In the genomic region with DNA sequence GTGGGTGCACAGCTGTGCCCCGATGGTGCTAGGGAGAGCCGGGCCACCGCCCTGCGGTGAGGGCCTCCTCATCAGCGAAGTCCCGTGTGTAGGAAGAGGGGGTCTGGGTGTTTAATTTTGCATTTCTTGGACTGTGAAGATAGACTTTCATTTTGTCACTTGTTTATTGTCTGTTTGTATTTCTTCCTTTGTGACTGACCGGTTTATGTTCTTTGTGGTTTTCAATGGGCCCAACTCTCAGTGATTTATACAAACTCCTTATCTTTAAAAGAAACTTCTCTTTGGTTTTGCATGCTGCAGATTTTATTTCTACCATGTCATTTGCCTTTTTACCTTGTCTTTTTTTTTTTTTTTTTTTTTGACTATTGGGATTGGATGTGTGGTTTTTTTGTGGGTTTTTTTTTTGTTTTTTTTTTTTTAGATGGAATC, we compare ENCODE assay signal across 10 cellular contexts.
DNase-seq lines count a peak whose midpoint lies in the region; TF ChIP-seq lines count a peak whose summit lies in the region.
"Had no signal": no experiment of that assay in that cellular context is flagged by ENCODE, and none has a peak within 500 bp of the region (broad histone marks: within the 10 kb centered on the region; RNA-seq: fewer than 3 reads in every experiment).

No MANE protein-coding gene starts in this region.

- in situ Hi-C loops in astrocyte of the cerebellum (cut with HindIII; ENCODE audit: low sequenced_read_pairs) = loop anchor here (25.0 kb wide), 1 partner anchor 133 kb away; no protein-coding TSS in a partner anchor

- H3K27me3 ChIP-seq in subcutaneous abdominal adipose tissue (ENCODE audit: control insufficient read depth in 5 of 5, insufficient read depth in 4 of 5, low read length in 5 of 5) = no peaks in the 10 kb centered on the region

- peaks cover 6 to 39% (median 27%) of the 10 kb centered on the region in 5 donors for H3K4me1 ChIP-seq in subcutaneous abdominal adipose tissue (ENCODE audit: control insufficient read depth in 5 of 5, insufficient read depth in 5 of 5, low read length in 5 of 5)

- no peak overlapping the region for H3K9ac ChIP-seq in subcutaneous abdominal adipose tissue (ENCODE audit: low read length in 5 of 5)

- DNase-seq in GM04504 (ENCODE audit: low read depth) (peak; percentile 66), astrocyte of the cerebellum (ENCODE audit: low read depth) (peak; percentile 28), left kidney (ENCODE audit: low read depth, low spot score) (peak; percentile 32), mesenteric fat pad (ENCODE audit: low spot score) (no peak), Kasumi-1 (lab: John Stamatoyannopoulos, UW) (no peak), GM03348 (ENCODE audit: low spot score) (no peak), middle frontal gyrus (ENCODE audit: extremely low spot score, low spot score) (no peak)
- DNase-seq: activated naive CD8-positive, alpha-beta T cell treated with anti-CD3 and anti-CD28 coated beads, Interleukin-2, amount 10 ng/mL, durations not matched to agents 7 days and 5 days; NCI-H1105 treated with DMSO at 0.1 percent for 48 hours had no signal

- H3K36me3 ChIP-seq in subcutaneous abdominal adipose tissue (ENCODE audit: control insufficient read depth in 5 of 5, insufficient read depth in 5 of 5, low read length in 5 of 5) = peaks cover 0 to 21% (median 17%) of the 10 kb centered on the region in 5 donors

- no peak for TF ChIP-seq CTCF in astrocyte of the cerebellum (IDR thresholded peaks at IDR 0.05; ENCODE audit: low read depth, low read length, missing control alignments)

- H3K27ac ChIP-seq in subcutaneous abdominal adipose tissue (ENCODE audit: low read depth, low read length) = peak overlapping the region; percentile 65

- no peaks in the 10 kb centered on the region for H3K9me3 ChIP-seq in subcutaneous abdominal adipose tissue (ENCODE audit: control insufficient read depth in 5 of 5, low read length in 5 of 5)

- H3K4me3 ChIP-seq in astrocyte of the cerebellum (ENCODE audit: low read depth, low read length) (no peak overlapping the region), subcutaneous abdominal adipose tissue (ENCODE audit: low read depth in 1 of 5, low read length in 5 of 5) (no peak overlapping the region)

Comparison
In these comparisons a context has a peak if more than half of its experiments do, and no peak if none do; other contexts are left out.
1. DNase-seq: peak in GM04504 (single experiment), astrocyte of the cerebellum (single experiment) and left kidney (single experiment); none in mesenteric fat pad (single experiment), Kasumi-1 (0 of 2), GM03348 (single experiment) and middle frontal gyrus (single experiment).